ENCODE assay signal across 11 cellular contexts in genomic region chr1:15680614-15681345, GRCh38. TPM values are rescaled to one million over a fixed set of nuclear protein-coding genes. Genes with fewer than 3 reads are reported as not detected.
DNase-seq lines count a peak whose midpoint lies in the region; ATAC-seq and TF ChIP-seq lines count a peak whose summit lies in the region.
"Had no signal": no experiment of that assay in that cellular context is flagged by ENCODE, and none has a peak within 500 bp of the region (broad histone marks: within the 10 kb centered on the region; RNA-seq: fewer than 3 reads in every experiment).

No MANE protein-coding gene starts in this region.

- H3K27ac ChIP-seq in RWPE1, result peak overlapping the region; percentile 97

- ATAC-seq in activated CD4-positive, alpha-beta T cell treated with anti-CD3 and anti-CD28 coated beads for 36 hours, result peak; percentile 59
- peak; percentile 33 for ATAC-seq in stimulated activated naive CD8-positive, alpha-beta T cell treated with anti-CD3 and anti-CD28 coated beads, Interleukin-15, Interleukin-2, amounts not matched to agents 100 U/mL and 50 U/mL, for 24 hours

- H3K27ac Mint-ChIP-seq in activated CD4-positive, alpha-beta T cell treated with anti-CD3 and anti-CD28 coated beads for 36 hours, result peak overlapping the region; percentile 64

- H3K4me1 Mint-ChIP-seq in activated CD4-positive, alpha-beta T cell treated with anti-CD3 and anti-CD28 coated beads for 36 hours, result peaks cover 34% of the 10 kb centered on the region

- no peak overlapping the region for H3K4me3 Mint-ChIP-seq in activated CD4-positive, alpha-beta T cell treated with anti-CD3 and anti-CD28 coated beads for 36 hours

- DNase-seq in activated CD4-positive, alpha-beta T cell treated with anti-CD3 and anti-CD28 coated beads for 36 hours, result peak; percentile 52
- no peak for DNase-seq in activated CD4-positive, alpha-beta T cell treated with anti-CD3 and anti-CD28 coated beads for 1 hour
- DNase-seq in RWPE1 (ENCODE audit: low spot score) (peak; percentile 80), fibroblast of the aortic adventitia (ENCODE audit: low read depth) (peak; percentile 94), DMS153 treated with DMSO at 0.1 percent for 48 hours (lab: John Stamatoyannopoulos, UW; ENCODE audit: unreplicated experiment) (no peak), cerebellar cortex (ENCODE audit: low spot score) (no peak), NCI-H526 treated with DMSO at 0.1 percent for 48 hours (lab: John Stamatoyannopoulos, UW) (no peak)
- DNase-seq in stimulated activated naive CD8-positive, alpha-beta T cell treated with anti-CD3 and anti-CD28 coated beads, Interleukin-15, Interleukin-2, amounts not matched to agents 100 U/mL and 50 U/mL, for 24 hours, result no peak
- DNase-seq: effector CD4-positive, alpha-beta T cell; stimulated activated CD4-positive, alpha-beta T cell treated with anti-CD3 and anti-CD28 coated beads, Interleukin-4, amount 100 ng/mL, for 1 hour had no signal

- CTCF ChIA-PET in activated CD4-positive, alpha-beta T cell treated with anti-CD3 and anti-CD28 coated beads for 36 hours (lab: Charles Lee), result interaction anchor here (0.6 kb wide), 1 partner anchor 158 kb away, joined by 3 read pairs; no protein-coding TSS in a partner anchor
- CTCF ChIA-PET in RWPE1 (lab: Yijun Ruan, JAX), result interaction anchor here (0.5 to 1.0 kb wide), 3 partner anchors 11 to 72 kb away, joined by 3 to 4 read pairs (median 3); no protein-coding TSS in a partner anchor

- POLR2A ChIA-PET in activated CD4-positive, alpha-beta T cell treated with anti-CD3 and anti-CD28 coated beads for 36 hours (lab: Charles Lee), result interaction anchor here (0.6 to 0.7 kb wide), 5 partner anchors 9 to 273 kb away, joined by 3 to 6 read pairs (median 4); no protein-coding TSS in a partner anchor
- POLR2A ChIA-PET in RWPE1 (lab: Yijun Ruan, JAX; ENCODE audit: low non-redundant PET), result interaction anchor here (0.6 to 0.7 kb wide), 3 partner anchors 9 to 251 kb away, joined by 3 to 6 read pairs (median 4); no protein-coding TSS in a partner anchor

- no peak for TF ChIP-seq CTCF in RWPE1 (conservative IDR thresholded peaks at IDR 0.05; ENCODE audit: low read depth)
- TF ChIP-seq CTCF in fibroblast of the aortic adventitia (IDR thresholded peaks at IDR 0.05; ENCODE audit: insufficient read depth, low read length), result no peak

- peaks cover 2% of the 10 kb centered on the region for H3K36me3 Mint-ChIP-seq in activated CD4-positive, alpha-beta T cell treated with anti-CD3 and anti-CD28 coated beads for 36 hours (ENCODE audit: low read depth)

- H3K9me3 Mint-ChIP-seq in activated CD4-positive, alpha-beta T cell treated with anti-CD3 and anti-CD28 coated beads for 36 hours (ENCODE audit: low read depth), result no peaks in the 10 kb centered on the region

- H3K27me3 Mint-ChIP-seq in activated CD4-positive, alpha-beta T cell treated with anti-CD3 and anti-CD28 coated beads for 36 hours, result no peaks in the 10 kb centered on the region

- H3K4me3 ChIP-seq in fibroblast of the aortic adventitia (ENCODE audit: low read depth, low read length), result no peak overlapping the region
- H3K4me3 ChIP-seq: BLaER1 treated with 17β-estradiol and CSF1 and Interleukin-3, amounts not matched to agents 10 nM and 100 nM had no signal

- intact Hi-C loops in activated CD4-positive, alpha-beta T cell treated with anti-CD3 and anti-CD28 coated beads for 36 hours (cut with DNase I, micrococcal nuclease), result loop anchor here in 1 of 2 experiments (1.0 to 10.0 kb wide), 6 partner anchors 63 to 1976 kb away; partner anchors contain the start of genes DDI2, DNAJC16, FHAD1 and PRDM2

RNA-seq across cellular contexts. Expression of gene PLEKHM2, which starts 3.3 kb away (rescaled TPM):
- 10 to 100 TPM; 48.2 to 50.1 TPM for total RNA-seq in activated CD4-positive, alpha-beta T cell treated with anti-CD3 and anti-CD28 coated beads for 36 hours
- 19.3 and 76.5 TPM in 2 replicates for total RNA-seq in fibroblast of the aortic adventitia (ENCODE audit: low replicate concordance)

RNA-seq across cellular contexts. Expression of gene SLC25A34, which starts 55.3 kb away (rescaled TPM):
- total RNA-seq in activated CD4-positive, alpha-beta T cell treated with anti-CD3 and anti-CD28 coated beads for 36 hours, result under 1 TPM; 0.82 to 0.86 TPM
- total RNA-seq in fibroblast of the aortic adventitia (ENCODE audit: low replicate concordance), result 0.54 and 0.65 TPM in 2 replicates

Comparison
In these comparisons a context has a peak if more than half of its experiments do, and no peak if none do; other contexts are left out.
1. DNase-seq: peak in activated CD4-positive, alpha-beta T cell treated with anti-CD3 and anti-CD28 coated beads for 36 hours (single experiment), RWPE1 (single experiment) and fibroblast of the aortic adventitia (single experiment); none in activated CD4-positive, alpha-beta T cell treated with anti-CD3 and anti-CD28 coated beads for 1 hour (single experiment), stimulated activated naive CD8-positive, alpha-beta T cell treated with anti-CD3 and anti-CD28 coated beads, Interleukin-15, Interleukin-2, amounts not matched to agents 100 U/mL and 50 U/mL, for 24 hours (single experiment), DMS153 treated with DMSO at 0.1 percent for 48 hours (single experiment), cerebellar cortex (single experiment) and NCI-H526 treated with DMSO at 0.1 percent for 48 hours (single experiment).